Comparison of ENCODE assay signal across 1 cellular context in the genomic region with DNA sequence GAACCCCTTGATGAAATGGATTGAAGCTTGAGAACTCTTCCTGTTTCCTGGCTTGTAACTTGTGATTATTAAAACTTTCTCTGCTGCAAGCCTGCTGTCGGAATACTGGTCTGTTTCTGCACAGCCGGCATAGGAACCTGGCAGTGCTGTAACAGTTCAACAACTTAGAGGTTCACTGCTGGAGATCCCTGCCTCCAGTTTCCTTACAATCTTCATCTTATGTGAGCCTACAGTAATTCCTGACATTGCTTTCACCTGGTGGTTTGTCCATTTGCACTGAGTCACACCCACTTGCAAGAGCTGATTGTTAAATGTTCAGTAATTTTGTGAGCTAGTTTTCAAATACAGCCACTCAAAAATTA.
TF ChIP-seq lines count a peak whose summit lies in the region.

No MANE protein-coding gene starts in this region.

TF ChIP-seq in GM23338, 12 proteins besides CTCF, POLR2A, EP300 and RAD21 (continued from another document):
- TF ChIP-seq EZH2phosphoT487 (IDR thresholded peaks at IDR 0.05; ENCODE audit: unreplicated experiment): no peak
- TF ChIP-seq STAT1 (IDR thresholded peaks at IDR 0.05; ENCODE audit: unreplicated experiment): no peak
- TF ChIP-seq, protein P1, sequence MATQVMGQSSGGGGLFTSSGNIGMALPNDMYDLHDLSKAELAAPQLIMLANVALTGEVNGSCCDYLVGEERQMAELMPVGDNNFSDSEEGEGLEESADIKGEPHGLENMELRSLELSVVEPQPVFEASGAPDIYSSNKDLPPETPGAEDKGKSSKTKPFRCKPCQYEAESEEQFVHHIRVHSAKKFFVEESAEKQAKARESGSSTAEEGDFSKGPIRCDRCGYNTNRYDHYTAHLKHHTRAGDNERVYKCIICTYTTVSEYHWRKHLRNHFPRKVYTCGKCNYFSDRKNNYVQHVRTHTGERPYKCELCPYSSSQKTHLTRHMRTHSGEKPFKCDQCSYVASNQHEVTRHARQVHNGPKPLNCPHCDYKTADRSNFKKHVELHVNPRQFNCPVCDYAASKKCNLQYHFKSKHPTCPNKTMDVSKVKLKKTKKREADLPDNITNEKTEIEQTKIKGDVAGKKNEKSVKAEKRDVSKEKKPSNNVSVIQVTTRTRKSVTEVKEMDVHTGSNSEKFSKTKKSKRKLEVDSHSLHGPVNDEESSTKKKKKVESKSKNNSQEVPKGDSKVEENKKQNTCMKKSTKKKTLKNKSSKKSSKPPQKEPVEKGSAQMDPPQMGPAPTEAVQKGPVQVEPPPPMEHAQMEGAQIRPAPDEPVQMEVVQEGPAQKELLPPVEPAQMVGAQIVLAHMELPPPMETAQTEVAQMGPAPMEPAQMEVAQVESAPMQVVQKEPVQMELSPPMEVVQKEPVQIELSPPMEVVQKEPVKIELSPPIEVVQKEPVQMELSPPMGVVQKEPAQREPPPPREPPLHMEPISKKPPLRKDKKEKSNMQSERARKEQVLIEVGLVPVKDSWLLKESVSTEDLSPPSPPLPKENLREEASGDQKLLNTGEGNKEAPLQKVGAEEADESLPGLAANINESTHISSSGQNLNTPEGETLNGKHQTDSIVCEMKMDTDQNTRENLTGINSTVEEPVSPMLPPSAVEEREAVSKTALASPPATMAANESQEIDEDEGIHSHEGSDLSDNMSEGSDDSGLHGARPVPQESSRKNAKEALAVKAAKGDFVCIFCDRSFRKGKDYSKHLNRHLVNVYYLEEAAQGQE (IDR thresholded peaks at IDR 0.05; ENCODE audit: unreplicated experiment): no peak
- no peak for TF ChIP-seq CREB1 (CRISPR knock-in tag; IDR thresholded peaks at IDR 0.05; ENCODE audit: low read depth)
- no peak for TF ChIP-seq EZH2 (IDR thresholded peaks at IDR 0.05; ENCODE audit: low read depth, unreplicated experiment)
- no peak for TF ChIP-seq POLR2AphosphoS5 (IDR thresholded peaks at IDR 0.05; ENCODE audit: low read depth)
- TF ChIP-seq, protein P2, sequence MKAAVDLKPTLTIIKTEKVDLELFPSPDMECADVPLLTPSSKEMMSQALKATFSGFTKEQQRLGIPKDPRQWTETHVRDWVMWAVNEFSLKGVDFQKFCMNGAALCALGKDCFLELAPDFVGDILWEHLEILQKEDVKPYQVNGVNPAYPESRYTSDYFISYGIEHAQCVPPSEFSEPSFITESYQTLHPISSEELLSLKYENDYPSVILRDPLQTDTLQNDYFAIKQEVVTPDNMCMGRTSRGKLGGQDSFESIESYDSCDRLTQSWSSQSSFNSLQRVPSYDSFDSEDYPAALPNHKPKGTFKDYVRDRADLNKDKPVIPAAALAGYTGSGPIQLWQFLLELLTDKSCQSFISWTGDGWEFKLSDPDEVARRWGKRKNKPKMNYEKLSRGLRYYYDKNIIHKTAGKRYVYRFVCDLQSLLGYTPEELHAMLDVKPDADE (IDR thresholded peaks at IDR 0.05): no peak
- no peak for TF ChIP-seq ZNF331 (CRISPR knock-in tag; IDR thresholded peaks at IDR 0.05; ENCODE audit: low read depth)
